Comparison of ENCODE assay signal across 2 cellular contexts in genomic region chr2:67091681-67092080, GRCh38.
"Had no signal": no experiment of that assay in that cellular context is flagged by ENCODE, and none has a peak within 500 bp of the region (broad histone marks: within the 10 kb centered on the region; RNA-seq: fewer than 3 reads in every experiment).

No MANE protein-coding gene starts in this region.

- DNase-seq: GDM1, GF-D8 had no signal
